ENCODE assay signal across 3 cellular contexts in genomic region chr22:19981171-19981960, GRCh38.
TF ChIP-seq lines count a peak whose summit lies in the region.

No MANE protein-coding gene starts in this region.

TF ChIP-seq in HEK293, 187 proteins besides CTCF, POLR2A, EP300 and RAD21:
- TF ChIP-seq, protein P1, sequence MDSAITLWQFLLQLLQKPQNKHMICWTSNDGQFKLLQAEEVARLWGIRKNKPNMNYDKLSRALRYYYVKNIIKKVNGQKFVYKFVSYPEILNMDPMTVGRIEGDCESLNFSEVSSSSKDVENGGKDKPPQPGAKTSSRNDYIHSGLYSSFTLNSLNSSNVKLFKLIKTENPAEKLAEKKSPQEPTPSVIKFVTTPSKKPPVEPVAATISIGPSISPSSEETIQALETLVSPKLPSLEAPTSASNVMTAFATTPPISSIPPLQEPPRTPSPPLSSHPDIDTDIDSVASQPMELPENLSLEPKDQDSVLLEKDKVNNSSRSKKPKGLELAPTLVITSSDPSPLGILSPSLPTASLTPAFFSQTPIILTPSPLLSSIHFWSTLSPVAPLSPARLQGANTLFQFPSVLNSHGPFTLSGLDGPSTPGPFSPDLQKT (IDR thresholded peaks at IDR 0.05; ENCODE audit: borderline replicate concordance, low read depth, low read length), result no peak
- TF ChIP-seq, protein P2, sequence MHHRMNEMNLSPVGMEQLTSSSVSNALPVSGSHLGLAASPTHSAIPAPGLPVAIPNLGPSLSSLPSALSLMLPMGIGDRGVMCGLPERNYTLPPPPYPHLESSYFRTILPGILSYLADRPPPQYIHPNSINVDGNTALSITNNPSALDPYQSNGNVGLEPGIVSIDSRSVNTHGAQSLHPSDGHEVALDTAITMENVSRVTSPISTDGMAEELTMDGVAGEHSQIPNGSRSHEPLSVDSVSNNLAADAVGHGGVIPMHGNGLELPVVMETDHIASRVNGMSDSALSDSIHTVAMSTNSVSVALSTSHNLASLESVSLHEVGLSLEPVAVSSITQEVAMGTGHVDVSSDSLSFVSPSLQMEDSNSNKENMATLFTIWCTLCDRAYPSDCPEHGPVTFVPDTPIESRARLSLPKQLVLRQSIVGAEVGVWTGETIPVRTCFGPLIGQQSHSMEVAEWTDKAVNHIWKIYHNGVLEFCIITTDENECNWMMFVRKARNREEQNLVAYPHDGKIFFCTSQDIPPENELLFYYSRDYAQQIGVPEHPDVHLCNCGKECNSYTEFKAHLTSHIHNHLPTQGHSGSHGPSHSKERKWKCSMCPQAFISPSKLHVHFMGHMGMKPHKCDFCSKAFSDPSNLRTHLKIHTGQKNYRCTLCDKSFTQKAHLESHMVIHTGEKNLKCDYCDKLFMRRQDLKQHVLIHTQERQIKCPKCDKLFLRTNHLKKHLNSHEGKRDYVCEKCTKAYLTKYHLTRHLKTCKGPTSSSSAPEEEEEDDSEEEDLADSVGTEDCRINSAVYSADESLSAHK (tag by site-specific recombination; IDR thresholded peaks at IDR 0.05), result 0 out of 2 replicates have a peak, but pooled peaks have one; percentile 37
- no peak for TF ChIP-seq ZNF654 (tag by site-specific recombination; IDR thresholded peaks at IDR 0.05; ENCODE audit: low read depth)
- no peak for TF ChIP-seq ZNF521 (tag by site-specific recombination; IDR thresholded peaks at IDR 0.05)
- no peak for TF ChIP-seq ZFP3 (tag by site-specific recombination; IDR thresholded peaks at IDR 0.05; ENCODE audit: low read depth)
- TF ChIP-seq ZSCAN30 (tag by site-specific recombination; IDR thresholded peaks at IDR 0.05), result no peak
- TF ChIP-seq ZNF10 (tag by site-specific recombination; IDR thresholded peaks at IDR 0.05), result no peak
- TF ChIP-seq ZNF585B (tag by site-specific recombination; IDR thresholded peaks at IDR 0.05), result no peak
- no peak for TF ChIP-seq ZNF426 (tag by site-specific recombination; IDR thresholded peaks at IDR 0.05)
- peak; percentile 44 for TF ChIP-seq GLIS2 (tag by site-specific recombination; IDR thresholded peaks at IDR 0.05)
- no peak for TF ChIP-seq ZXDB (tag by site-specific recombination; IDR thresholded peaks at IDR 0.05)
TF ChIP-seq in HEK293: peak in this region for 2.

TF ChIP-seq in K562, 482 proteins besides CTCF, POLR2A, EP300 and RAD21 (continues in another document):
- TF ChIP-seq, protein P3, sequence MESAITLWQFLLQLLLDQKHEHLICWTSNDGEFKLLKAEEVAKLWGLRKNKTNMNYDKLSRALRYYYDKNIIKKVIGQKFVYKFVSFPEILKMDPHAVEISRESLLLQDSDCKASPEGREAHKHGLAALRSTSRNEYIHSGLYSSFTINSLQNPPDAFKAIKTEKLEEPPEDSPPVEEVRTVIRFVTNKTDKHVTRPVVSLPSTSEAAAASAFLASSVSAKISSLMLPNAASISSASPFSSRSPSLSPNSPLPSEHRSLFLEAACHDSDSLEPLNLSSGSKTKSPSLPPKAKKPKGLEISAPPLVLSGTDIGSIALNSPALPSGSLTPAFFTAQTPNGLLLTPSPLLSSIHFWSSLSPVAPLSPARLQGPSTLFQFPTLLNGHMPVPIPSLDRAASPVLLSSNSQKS (CRISPR knock-in tag; IDR thresholded peaks at IDR 0.05), result no peak
- TF ChIP-seq HLTF (IDR thresholded peaks at IDR 0.05), result no peak
- no peak for TF ChIP-seq NCOA6 (IDR thresholded peaks at IDR 0.05)
- no peak for TF ChIP-seq VEZF1 (CRISPR knock-in tag; IDR thresholded peaks at IDR 0.05)
- TF ChIP-seq ETV1 (tag; conservative IDR thresholded peaks at IDR 0.05; ENCODE audit: low read depth), result no peak
- TF ChIP-seq ZNF76 (CRISPR knock-in tag; IDR thresholded peaks at IDR 0.05; ENCODE audit: borderline replicate concordance), result peak; percentile 19; the same call in 1 of the 2 replicates
- TF ChIP-seq FOXK2 (conservative IDR thresholded peaks at IDR 0.05 in 1 of 2, IDR thresholded peaks at IDR 0.05 in 1 of 2; ENCODE audit: low read depth in 2 of 2), result no peak
- TF ChIP-seq ZNF77 (CRISPR knock-in tag; IDR thresholded peaks at IDR 0.05), result no peak
- TF ChIP-seq ZNF224 (CRISPR knock-in tag; IDR thresholded peaks at IDR 0.05), result no peak
- TF ChIP-seq, protein P4, sequence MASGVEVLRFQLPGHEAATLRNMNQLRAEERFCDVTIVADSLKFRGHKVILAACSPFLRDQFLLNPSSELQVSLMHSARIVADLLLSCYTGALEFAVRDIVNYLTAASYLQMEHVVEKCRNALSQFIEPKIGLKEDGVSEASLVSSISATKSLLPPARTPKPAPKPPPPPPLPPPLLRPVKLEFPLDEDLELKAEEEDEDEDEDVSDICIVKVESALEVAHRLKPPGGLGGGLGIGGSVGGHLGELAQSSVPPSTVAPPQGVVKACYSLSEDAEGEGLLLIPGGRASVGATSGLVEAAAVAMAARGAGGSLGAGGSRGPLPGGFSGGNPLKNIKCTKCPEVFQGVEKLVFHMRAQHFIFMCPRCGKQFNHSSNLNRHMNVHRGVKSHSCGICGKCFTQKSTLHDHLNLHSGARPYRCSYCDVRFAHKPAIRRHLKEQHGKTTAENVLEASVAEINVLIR (CRISPR knock-in tag; IDR thresholded peaks at IDR 0.05), result no peak
- TF ChIP-seq SPI1 (IDR thresholded peaks at IDR 0.05; ENCODE audit: borderline replicate concordance, low read depth, low read length), result no peak
- TF ChIP-seq, protein P5, sequence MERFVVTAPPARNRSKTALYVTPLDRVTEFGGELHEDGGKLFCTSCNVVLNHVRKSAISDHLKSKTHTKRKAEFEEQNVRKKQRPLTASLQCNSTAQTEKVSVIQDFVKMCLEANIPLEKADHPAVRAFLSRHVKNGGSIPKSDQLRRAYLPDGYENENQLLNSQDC (CRISPR knock-in tag; IDR thresholded peaks at IDR 0.05), result no peak
- TF ChIP-seq IRF9 (tag; IDR thresholded peaks at IDR 0.05), result no peak
- TF ChIP-seq ETS2 (tag; IDR thresholded peaks at IDR 0.05; ENCODE audit: borderline replicate concordance, poor library complexity, severe bottlenecking), result no peak
- TF ChIP-seq NR2F6 (CRISPR knock-in tag; IDR thresholded peaks at IDR 0.05), result 0 out of 2 replicates have a peak, but pooled peaks have one; percentile 73
- no peak for TF ChIP-seq ZNF764 (CRISPR knock-in tag; IDR thresholded peaks at IDR 0.05; ENCODE audit: low read depth)
- TF ChIP-seq SIRT6 (IDR thresholded peaks at IDR 0.05; ENCODE audit: low read depth, low read length), result no peak
- 0 out of 2 replicates have a peak, but pooled peaks have one; percentile 68 for TF ChIP-seq ERF (CRISPR knock-in tag; IDR thresholded peaks at IDR 0.05)
- no peak for TF ChIP-seq ARID1B (IDR thresholded peaks at IDR 0.05)
- no peak for TF ChIP-seq TARDBP (IDR thresholded peaks at IDR 0.05)
- TF ChIP-seq RUNX1 (IDR thresholded peaks at IDR 0.05; ENCODE audit: low read depth), result no peak; the same call in 1 of the 2 replicates
- no peak for TF ChIP-seq ZNF766 (CRISPR knock-in tag; conservative IDR thresholded peaks at IDR 0.05)
- no peak for TF ChIP-seq MEIS2 (IDR thresholded peaks at IDR 0.05; ENCODE audit: partially characterized antibody)
- no peak for TF ChIP-seq CHD2 (IDR thresholded peaks at IDR 0.05; ENCODE audit: low read depth, low read length)

TF ChIP-seq in GM23338, 12 proteins besides CTCF, POLR2A, EP300 and RAD21:
- TF ChIP-seq NANOG (IDR thresholded peaks at IDR 0.05; ENCODE audit: borderline replicate concordance), result no peak
- TF ChIP-seq JUNB (IDR thresholded peaks at IDR 0.05; ENCODE audit: unreplicated experiment), result no peak
- TF ChIP-seq EZH2 (IDR thresholded peaks at IDR 0.05; ENCODE audit: low read depth, unreplicated experiment), result no peak
- TF ChIP-seq REST (IDR thresholded peaks at IDR 0.05; ENCODE audit: unreplicated experiment), result no peak
- no peak for TF ChIP-seq ZNF114 (CRISPR knock-in tag; IDR thresholded peaks at IDR 0.05)
- TF ChIP-seq ETS1 (IDR thresholded peaks at IDR 0.05), result no peak
- TF ChIP-seq, protein P6, sequence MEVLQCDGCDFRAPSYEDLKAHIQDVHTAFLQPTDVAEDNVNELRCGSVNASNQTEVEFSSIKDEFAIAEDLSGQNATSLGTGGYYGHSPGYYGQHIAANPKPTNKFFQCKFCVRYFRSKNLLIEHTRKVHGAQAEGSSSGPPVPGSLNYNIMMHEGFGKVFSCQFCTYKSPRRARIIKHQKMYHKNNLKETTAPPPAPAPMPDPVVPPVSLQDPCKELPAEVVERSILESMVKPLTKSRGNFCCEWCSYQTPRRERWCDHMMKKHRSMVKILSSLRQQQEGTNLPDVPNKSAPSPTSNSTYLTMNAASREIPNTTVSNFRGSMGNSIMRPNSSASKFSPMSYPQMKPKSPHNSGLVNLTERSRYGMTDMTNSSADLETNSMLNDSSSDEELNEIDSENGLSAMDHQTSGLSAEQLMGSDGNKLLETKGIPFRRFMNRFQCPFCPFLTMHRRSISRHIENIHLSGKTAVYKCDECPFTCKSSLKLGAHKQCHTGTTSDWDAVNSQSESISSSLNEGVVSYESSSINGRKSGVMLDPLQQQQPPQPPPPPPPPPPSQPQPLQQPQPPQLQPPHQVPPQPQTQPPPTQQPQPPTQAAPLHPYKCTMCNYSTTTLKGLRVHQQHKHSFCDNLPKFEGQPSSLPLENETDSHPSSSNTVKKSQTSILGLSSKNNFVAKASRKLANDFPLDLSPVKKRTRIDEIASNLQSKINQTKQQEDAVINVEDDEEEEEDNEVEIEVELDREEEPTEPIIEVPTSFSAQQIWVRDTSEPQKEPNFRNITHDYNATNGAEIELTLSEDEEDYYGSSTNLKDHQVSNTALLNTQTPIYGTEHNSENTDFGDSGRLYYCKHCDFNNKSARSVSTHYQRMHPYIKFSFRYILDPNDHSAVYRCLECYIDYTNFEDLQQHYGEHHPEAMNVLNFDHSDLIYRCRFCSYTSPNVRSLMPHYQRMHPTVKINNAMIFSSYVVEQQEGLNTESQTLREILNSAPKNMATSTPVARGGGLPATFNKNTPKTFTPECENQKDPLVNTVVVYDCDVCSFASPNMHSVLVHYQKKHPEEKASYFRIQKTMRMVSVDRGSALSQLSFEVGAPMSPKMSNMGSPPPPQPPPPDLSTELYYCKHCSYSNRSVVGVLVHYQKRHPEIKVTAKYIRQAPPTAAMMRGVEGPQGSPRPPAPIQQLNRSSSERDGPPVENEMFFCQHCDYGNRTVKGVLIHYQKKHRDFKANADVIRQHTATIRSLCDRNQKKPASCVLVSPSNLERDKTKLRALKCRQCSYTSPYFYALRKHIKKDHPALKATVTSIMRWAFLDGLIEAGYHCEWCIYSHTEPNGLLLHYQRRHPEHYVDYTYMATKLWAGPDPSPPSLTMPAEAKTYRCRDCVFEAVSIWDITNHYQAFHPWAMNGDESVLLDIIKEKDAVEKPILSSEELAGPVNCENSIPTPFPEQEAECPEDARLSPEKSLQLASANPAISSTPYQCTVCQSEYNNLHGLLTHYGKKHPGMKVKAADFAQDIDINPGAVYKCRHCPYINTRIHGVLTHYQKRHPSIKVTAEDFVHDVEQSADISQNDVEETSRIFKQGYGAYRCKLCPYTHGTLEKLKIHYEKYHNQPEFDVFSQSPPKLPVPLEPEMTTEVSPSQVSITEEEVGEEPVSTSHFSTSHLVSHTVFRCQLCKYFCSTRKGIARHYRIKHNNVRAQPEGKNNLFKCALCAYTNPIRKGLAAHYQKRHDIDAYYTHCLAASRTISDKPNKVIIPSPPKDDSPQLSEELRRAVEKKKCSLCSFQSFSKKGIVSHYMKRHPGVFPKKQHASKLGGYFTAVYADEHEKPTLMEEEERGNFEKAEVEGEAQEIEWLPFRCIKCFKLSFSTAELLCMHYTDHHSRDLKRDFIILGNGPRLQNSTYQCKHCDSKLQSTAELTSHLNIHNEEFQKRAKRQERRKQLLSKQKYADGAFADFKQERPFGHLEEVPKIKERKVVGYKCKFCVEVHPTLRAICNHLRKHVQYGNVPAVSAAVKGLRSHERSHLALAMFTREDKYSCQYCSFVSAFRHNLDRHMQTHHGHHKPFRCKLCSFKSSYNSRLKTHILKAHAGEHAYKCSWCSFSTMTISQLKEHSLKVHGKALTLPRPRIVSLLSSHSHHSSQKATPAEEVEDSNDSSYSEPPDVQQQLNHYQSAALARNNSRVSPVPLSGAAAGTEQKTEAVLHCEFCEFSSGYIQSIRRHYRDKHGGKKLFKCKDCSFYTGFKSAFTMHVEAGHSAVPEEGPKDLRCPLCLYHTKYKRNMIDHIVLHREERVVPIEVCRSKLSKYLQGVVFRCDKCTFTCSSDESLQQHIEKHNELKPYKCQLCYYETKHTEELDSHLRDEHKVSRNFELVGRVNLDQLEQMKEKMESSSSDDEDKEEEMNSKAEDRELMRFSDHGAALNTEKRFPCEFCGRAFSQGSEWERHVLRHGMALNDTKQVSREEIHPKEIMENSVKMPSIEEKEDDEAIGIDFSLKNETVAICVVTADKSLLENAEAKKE (CRISPR knock-in tag; IDR thresholded peaks at IDR 0.05), result no peak
- TF ChIP-seq STAT1 (IDR thresholded peaks at IDR 0.05; ENCODE audit: unreplicated experiment), result no peak
- no peak for TF ChIP-seq EZH2phosphoT487 (IDR thresholded peaks at IDR 0.05; ENCODE audit: unreplicated experiment)
- TF ChIP-seq POLR2AphosphoS5 (IDR thresholded peaks at IDR 0.05; ENCODE audit: low read depth), result no peak
- TF ChIP-seq ZNF331 (CRISPR knock-in tag; IDR thresholded peaks at IDR 0.05; ENCODE audit: low read depth), result no peak
- TF ChIP-seq CREB1 (CRISPR knock-in tag; IDR thresholded peaks at IDR 0.05; ENCODE audit: low read depth), result no peak
